Comparison of ENCODE assay signal across 1 cellular context in genomic region chr20:50409495-50409894, GRCh38.
TF ChIP-seq lines count a peak whose summit lies in the region.

No MANE protein-coding gene starts in this region.

TF ChIP-seq in HepG2, 621 proteins besides CTCF, POLR2A, EP300 and RAD21 (continued from another document):
- TF ChIP-seq BCL6 (CRISPR knock-in tag; IDR thresholded peaks at IDR 0.05): peak; percentile 52; the same call in 1 of the 2 replicates
- no peak for TF ChIP-seq ZNF678 (CRISPR knock-in tag; IDR thresholded peaks at IDR 0.05)
- TF ChIP-seq ATF2 (CRISPR knock-in tag; IDR thresholded peaks at IDR 0.05): 0 out of 2 replicates have a peak, but pooled peaks have one; percentile 21
- TF ChIP-seq POLR2AphosphoS2 (IDR thresholded peaks at IDR 0.05; ENCODE audit: low read depth, low read length): no peak
- 0 out of 2 replicates have a peak, but pooled peaks have one; percentile 11 for TF ChIP-seq SIX4 (CRISPR knock-in tag; IDR thresholded peaks at IDR 0.05)
- TF ChIP-seq ESRRA (CRISPR knock-in tag; IDR thresholded peaks at IDR 0.05; ENCODE audit: low read depth): no peak
- peak; percentile 8 for TF ChIP-seq TEAD3 (CRISPR knock-in tag; optimal IDR thresholded peaks at IDR 0.05; ENCODE audit: borderline replicate concordance)
- TF ChIP-seq YEATS4 (CRISPR knock-in tag; IDR thresholded peaks at IDR 0.05; ENCODE audit: borderline replicate concordance): no peak
